ENCODE assay signal across 8 cellular contexts in genomic region chr16:74984194-74984669, GRCh38. TPM values are rescaled to one million over a fixed set of nuclear protein-coding genes. Genes with fewer than 3 reads are reported as not detected.
DNase-seq lines count a peak whose midpoint lies in the region; TF ChIP-seq lines count a peak whose summit lies in the region.

No MANE protein-coding gene starts in this region.

- H4K8ac ChIP-seq in trophoblast cell (ENCODE audit: low read depth, low read length) = peak overlapping the region; percentile 80

- peak overlapping the region; percentile 83 for H3K9ac ChIP-seq in trophoblast cell (ENCODE audit: low read length)

- H3K27me3 ChIP-seq in trophoblast cell (ENCODE audit: insufficient read depth, low read length) = no peaks in the 10 kb centered on the region

- CTCF ChIA-PET in activated CD4-positive, alpha-beta memory T cell treated with anti-CD3 and anti-CD28 coated beads for 36 hours (lab: Charles Lee) = interaction anchor here (1.1 to 7.5 kb wide), 7 partner anchors 9 to 533 kb away, joined by 3 to 70 read pairs (median 4); partner anchors contain the start of gene ZNRF1

- peaks cover 4% of the 10 kb centered on the region; the same call in 1 of the 2 replicates for H3K36me3 Mint-ChIP-seq in HFFc6 (ENCODE audit: low read depth)
- H3K36me3 Mint-ChIP-seq in activated CD4-positive, alpha-beta memory T cell treated with anti-CD3 and anti-CD28 coated beads for 36 hours = peaks cover 2% of the 10 kb centered on the region

- TF ChIP-seq CTCF in HFFc6 (IDR thresholded peaks at IDR 0.05) = no peak

- no peak overlapping the region for H2BK12ac ChIP-seq in trophoblast cell (ENCODE audit: low read length)

- peak overlapping the region; percentile 58 for H2AFZ ChIP-seq in trophoblast cell (ENCODE audit: insufficient read depth, low read length, poor library complexity)

- H3K23ac ChIP-seq in trophoblast cell (ENCODE audit: low read length) = no peak overlapping the region

- peak overlapping the region; percentile 14 for H2AK5ac ChIP-seq in trophoblast cell (ENCODE audit: low read length)

- H3K4me2 ChIP-seq in trophoblast cell (ENCODE audit: low read length) = peak overlapping the region; percentile 98

- peaks cover 2 to 3% of the 10 kb centered on the region in 2 experiments for H3K36me3 ChIP-seq in trophoblast cell (ENCODE audit: control insufficient read depth in 1 of 2, insufficient read depth in 2 of 2, low read length in 2 of 2)

- H3K4me1 Mint-ChIP-seq in HFFc6 (ENCODE audit: low read depth) = peaks cover 5% of the 10 kb centered on the region
- peaks cover 19% of the 10 kb centered on the region for H3K4me1 Mint-ChIP-seq in activated CD4-positive, alpha-beta memory T cell treated with anti-CD3 and anti-CD28 coated beads for 36 hours (ENCODE audit: low read depth)

- H3K18ac ChIP-seq in trophoblast cell (ENCODE audit: low read length) = peak overlapping the region; percentile 27

- DNase-seq in AG08396 (ENCODE audit: low spot score) = peak; percentile 29
- DNase-seq in HFFc6 = peak; percentile 1
- peak; percentile 42 for DNase-seq in activated CD4-positive, alpha-beta memory T cell treated with anti-CD3 and anti-CD28 coated beads for 36 hours
- DNase-seq in fibroblast of peridontal ligament (ENCODE audit: extremely low read depth) = peak; percentile 30
- peak in 1 of 2 donors; percentile 50 for DNase-seq in trophoblast cell
- no peak for DNase-seq in HuH-7 (ENCODE audit: low spot score)
- no peak for DNase-seq in NCI-H226
- DNase-seq in NCI-H1417 treated with DMSO at 0.1 percent for 48 hours (lab: John Stamatoyannopoulos, UW) = no peak

- peak overlapping the region; percentile 77 for H3K27ac Mint-ChIP-seq in HFFc6
- peak overlapping the region; percentile 70 for H3K27ac Mint-ChIP-seq in activated CD4-positive, alpha-beta memory T cell treated with anti-CD3 and anti-CD28 coated beads for 36 hours

- peaks cover 6% of the 10 kb centered on the region for H3K79me1 ChIP-seq in trophoblast cell (ENCODE audit: low read length)

- POLR2A ChIA-PET in activated CD4-positive, alpha-beta memory T cell treated with anti-CD3 and anti-CD28 coated beads for 36 hours (lab: Charles Lee) = interaction anchor here (1.1 to 1.9 kb wide), 5 partner anchors 14 to 128 kb away, joined by 4 to 23 read pairs (median 9); partner anchors contain the start of gene ZNRF1

- intact Hi-C loops in activated CD4-positive, alpha-beta memory T cell treated with anti-CD3 and anti-CD28 coated beads for 36 hours (cut with micrococcal nuclease) = loop anchor here (10.0 kb wide), 1 partner anchor 279 kb away; the partner anchor contains the start of gene MLKL

- H3K9me3 ChIP-seq in trophoblast cell (ENCODE audit: insufficient read depth, low read depth, low read length) = peaks cover 3% of the 10 kb centered on the region

- H3K27me3 Mint-ChIP-seq in HFFc6 (ENCODE audit: insufficient read depth) = no peaks in the 10 kb centered on the region
- no peaks in the 10 kb centered on the region for H3K27me3 Mint-ChIP-seq in activated CD4-positive, alpha-beta memory T cell treated with anti-CD3 and anti-CD28 coated beads for 36 hours

- peak overlapping the region; percentile 58 for H2BK120ac ChIP-seq in trophoblast cell (ENCODE audit: insufficient read depth, low read length, poor library complexity)

- H3K79me2 ChIP-seq in trophoblast cell (ENCODE audit: control insufficient read depth, insufficient read depth, low read length, poor library complexity) = peaks cover 6% of the 10 kb centered on the region

- H2BK5ac ChIP-seq in trophoblast cell (ENCODE audit: low read depth, low read length, poor library complexity) = peak overlapping the region; percentile 69

- peak overlapping the region; percentile 96 for H3K4ac ChIP-seq in trophoblast cell (ENCODE audit: low read depth, low read length)

- H3K4me1 ChIP-seq in trophoblast cell (ENCODE audit: control insufficient read depth in 1 of 2, insufficient read depth in 2 of 2, low read length in 2 of 2) = peaks cover 2 to 4% of the 10 kb centered on the region in 2 experiments

- H3K9me3 Mint-ChIP-seq in HFFc6 = no peaks in the 10 kb centered on the region
- H3K9me3 Mint-ChIP-seq in activated CD4-positive, alpha-beta memory T cell treated with anti-CD3 and anti-CD28 coated beads for 36 hours = no peaks in the 10 kb centered on the region

- peak overlapping the region; percentile 71 for H4K91ac ChIP-seq in trophoblast cell (ENCODE audit: low read depth, low read length)

- peak overlapping the region; percentile 86 for H3K14ac ChIP-seq in trophoblast cell (ENCODE audit: low read length)

- H3K4me3 ChIP-seq in trophoblast cell (ENCODE audit: low read depth, low read length) = peak overlapping the region; percentile 96

- peak overlapping the region; percentile 45 for H4K12ac ChIP-seq in trophoblast cell (ENCODE audit: low read depth, low read length)

- H3K4me3 Mint-ChIP-seq in HFFc6 = peak overlapping the region; percentile 90
- peak overlapping the region; percentile 86 for H3K4me3 Mint-ChIP-seq in activated CD4-positive, alpha-beta memory T cell treated with anti-CD3 and anti-CD28 coated beads for 36 hours

- WGBS in trophoblast cell (ENCODE audit: extremely low coverage, insufficient coverage, insufficient read length) = no CpG with 5 or more reads among the region's 26 CpGs

- no peak overlapping the region for H3K27ac ChIP-seq in trophoblast cell (ENCODE audit: low read depth, low read length)

RNA-seq across cellular contexts. Expression of gene WDR59, which starts 0.7 kb away (rescaled TPM):
- total RNA-seq in HFFc6 (2021; fragmentation: NEBNext Ultra II Directional; extraction: Animal tissue kit (Norgen Biotek cat#: 25700)) = 10 to 100 TPM; 32.1 to 39.8 (median 37.3) TPM
- 10 to 100 TPM; 63.5 to 65.7 TPM for total RNA-seq in activated CD4-positive, alpha-beta memory T cell treated with anti-CD3 and anti-CD28 coated beads for 36 hours
- 33.8 and 36.1 TPM in 2 replicates for polyA plus RNA-seq in trophoblast cell (2013)

RNA-seq across cellular contexts. Expression of gene ZNRF1, which starts 14.6 kb away (rescaled TPM):
- 10 to 100 TPM; 21.7 to 31.3 (median 28.0) TPM for total RNA-seq in HFFc6 (2021; fragmentation: NEBNext Ultra II Directional; extraction: Animal tissue kit (Norgen Biotek cat#: 25700))
- total RNA-seq in activated CD4-positive, alpha-beta memory T cell treated with anti-CD3 and anti-CD28 coated beads for 36 hours = 10 to 100 TPM; 40.9 to 45.6 TPM
- 45.7 and 47.3 TPM in 2 replicates for polyA plus RNA-seq in trophoblast cell (2013)

Comparison
In these comparisons a context has a peak if more than half of its experiments do, and no peak if none do; other contexts are left out.
1. DNase-seq: peak in AG08396 (single experiment), HFFc6 (single experiment), activated CD4-positive, alpha-beta memory T cell treated with anti-CD3 and anti-CD28 coated beads for 36 hours (single experiment) and fibroblast of peridontal ligament (single experiment); none in HuH-7 (single experiment), NCI-H226 (single experiment) and NCI-H1417 treated with DMSO at 0.1 percent for 48 hours (single experiment).